8 cellular contexts compared by ENCODE assay signal in the genomic region with DNA sequence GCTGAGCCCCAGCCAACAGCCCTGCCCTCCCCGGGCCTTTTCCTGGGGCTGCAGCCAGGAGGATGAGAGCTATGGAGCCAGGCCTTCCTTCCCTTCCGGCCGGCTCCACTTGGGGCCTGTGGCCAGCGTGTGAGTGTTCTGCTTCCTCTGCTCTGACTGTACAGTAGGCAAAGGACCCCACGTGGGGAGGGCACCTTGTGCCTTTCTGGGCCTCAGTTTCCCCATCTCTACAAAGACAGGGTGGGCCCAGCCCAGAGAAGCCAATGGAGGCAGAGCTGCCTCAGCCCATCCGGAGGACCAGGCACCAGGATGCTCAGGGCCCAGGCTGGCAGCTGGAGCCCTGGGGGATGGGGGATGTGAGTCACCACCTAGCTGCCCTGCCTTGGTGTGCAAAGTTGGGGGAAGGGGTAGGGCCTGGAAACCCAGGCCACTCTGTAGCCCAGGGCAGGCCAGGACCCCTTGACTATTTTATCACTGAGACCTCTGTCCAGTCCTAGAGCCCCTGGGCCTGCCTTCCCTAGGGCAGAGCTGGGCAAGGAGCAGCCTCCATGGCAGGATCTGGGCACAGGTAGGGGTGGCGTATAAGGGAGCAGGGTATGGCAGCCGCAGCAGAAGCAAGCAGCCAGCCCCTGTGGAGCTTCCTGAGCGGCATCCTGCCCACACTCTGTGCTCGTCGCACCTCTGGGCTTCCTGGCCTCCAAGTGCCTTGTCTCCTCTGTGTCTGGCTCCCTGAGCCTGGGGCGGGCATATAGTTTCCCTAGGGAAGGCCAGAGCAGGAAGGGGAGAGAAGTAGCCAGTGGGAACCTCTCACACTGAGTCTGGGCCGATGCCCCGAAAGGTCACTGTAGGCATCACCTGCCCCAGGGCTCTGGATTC. TPM values are rescaled to one million over a fixed set of nuclear protein-coding genes. Genes with fewer than 3 reads are reported as not detected.
DNase-seq lines count a peak whose midpoint lies in the region; ATAC-seq lines count a peak whose summit lies in the region.

No MANE protein-coding gene starts in this region.

- H3K36me3 ChIP-seq in BLaER1 (no peaks in the 10 kb centered on the region), neuronal stem cell (replicated peaks in 1 of 2; ENCODE audit: control insufficient read depth in 2 of 2, insufficient read depth in 2 of 2, low read length in 2 of 2) (no peaks in the 10 kb centered on the region)

- ATAC-seq in GM19452 (IDR thresholded peaks at IDR 0.05; ENCODE audit: unreplicated experiment) (no peak), GM21367 (IDR thresholded peaks at IDR 0.05; ENCODE audit: unreplicated experiment) (no peak)

- H4K91ac ChIP-seq in neuronal stem cell (ENCODE audit: low read depth, low read length, poor library complexity), result no peak overlapping the region

- H3K79me1 ChIP-seq in neuronal stem cell (ENCODE audit: low read depth, low read length), result no peaks in the 10 kb centered on the region

- peak; percentile 44 for DNase-seq in T-helper 9 cell
- peak; percentile 47 for DNase-seq in cerebellum (ENCODE audit: low spot score)
- DNase-seq in neuronal stem cell (ENCODE audit: low spot score), result no peak
- no peak for DNase-seq in NCI-H2081 treated with DMSO at 0.1 percent for 48 hours (lab: John Stamatoyannopoulos, UW)
- no peak for DNase-seq in COLO668 (lab: John Stamatoyannopoulos, UW; ENCODE audit: unreplicated experiment)

- H3K27me3 ChIP-seq in BLaER1 (no peaks in the 10 kb centered on the region), neuronal stem cell (ENCODE audit: control insufficient read depth in 3 of 3, insufficient read depth in 3 of 3, low read depth in 1 of 3, low read length in 3 of 3) (peaks cover 0 to 63% (median 0%) of the 10 kb centered on the region in 3 experiments)

- peak overlapping the region; percentile 92 for H3K18ac ChIP-seq in neuronal stem cell (ENCODE audit: low read length)

- H3K27ac ChIP-seq in BLaER1 (peak overlapping the region; percentile 93), neuronal stem cell (replicated peaks; ENCODE audit: low read length) (no peak overlapping the region)

- H3K4me3 ChIP-seq in BLaER1, result no peak overlapping the region
- H3K4me3 ChIP-seq in neuronal stem cell (ENCODE audit: low read length in 2 of 2), result no peak overlapping the region

- WGBS in neuronal stem cell (ENCODE audit: extremely low coverage in 2 of 2, insufficient read length in 2 of 2, insufficient replicate concordance in 1 of 2), 2 donors, result no CpG with 5 or more reads among the region's 14 CpGs

- H4K20me1 ChIP-seq in BLaER1, result peaks cover 10% of the 10 kb centered on the region; the same call in 1 of the 2 replicates

- H3K23ac ChIP-seq in neuronal stem cell (ENCODE audit: low read depth, low read length, poor library complexity), result no peak overlapping the region

- no peak overlapping the region for H2BK12ac ChIP-seq in neuronal stem cell (ENCODE audit: low read length)

- H3K9ac ChIP-seq in BLaER1, result no peak overlapping the region
- H3K9ac ChIP-seq in neuronal stem cell (ENCODE audit: low read depth, low read length, poor library complexity), result no peak overlapping the region

- H2AFZ ChIP-seq in neuronal stem cell (ENCODE audit: low read length), result no peak overlapping the region

- no peak overlapping the region for H2BK120ac ChIP-seq in neuronal stem cell (ENCODE audit: low read depth, low read length)

- no peak overlapping the region for H2BK5ac ChIP-seq in neuronal stem cell (ENCODE audit: low read length)

- H3K4me2 ChIP-seq in BLaER1 (peak overlapping the region; percentile 96), neuronal stem cell (ENCODE audit: insufficient read depth, low read length, poor library complexity, severe bottlenecking) (peak overlapping the region; percentile 14)

- peak overlapping the region; percentile 80 for H3K4ac ChIP-seq in neuronal stem cell (ENCODE audit: low read length)

- H4K8ac ChIP-seq in neuronal stem cell (ENCODE audit: low read depth, low read length), result no peak overlapping the region

- H3K9me3 ChIP-seq in BLaER1, result no peaks in the 10 kb centered on the region
- H3K9me3 ChIP-seq in neuronal stem cell (replicated peaks in 1 of 2; ENCODE audit: control insufficient read depth in 2 of 2, insufficient read depth in 1 of 2, low read depth in 1 of 2, low read length in 2 of 2), result no peaks in the 10 kb centered on the region

- H3K14ac ChIP-seq in neuronal stem cell (ENCODE audit: low read length), result peak overlapping the region; percentile 1

- H2BK15ac ChIP-seq in neuronal stem cell (ENCODE audit: low read length), result no peak overlapping the region

- peak overlapping the region; percentile 78 for H2AK5ac ChIP-seq in neuronal stem cell (ENCODE audit: low read depth, low read length)

- H3K4me1 ChIP-seq in BLaER1 (peaks cover 86% of the 10 kb centered on the region), neuronal stem cell (ENCODE audit: control insufficient read depth in 2 of 2, insufficient read depth in 1 of 2, low read depth in 1 of 2, low read length in 2 of 2) (peaks cover 0 to 5% of the 10 kb centered on the region in 2 donors)

RNA-seq across cellular contexts. Expression of a gene that starts 1.8 kb away (rescaled TPM):
- 0.27 TPM for total RNA-seq in cerebellum
- 2.0 TPM for polyA plus RNA-seq in neuronal stem cell (2013, experiment 1 of 2)
- polyA plus RNA-seq in neuronal stem cell (2013, experiment 2 of 2), result 1.8 TPM

Comparison
In these comparisons a context has a peak if more than half of its experiments do, and no peak if none do; other contexts are left out.
1. DNase-seq: peak in T-helper 9 cell (single experiment) and cerebellum (single experiment); none in neuronal stem cell (single experiment), NCI-H2081 treated with DMSO at 0.1 percent for 48 hours (single experiment) and COLO668 (single experiment).